In the genomic region with DNA sequence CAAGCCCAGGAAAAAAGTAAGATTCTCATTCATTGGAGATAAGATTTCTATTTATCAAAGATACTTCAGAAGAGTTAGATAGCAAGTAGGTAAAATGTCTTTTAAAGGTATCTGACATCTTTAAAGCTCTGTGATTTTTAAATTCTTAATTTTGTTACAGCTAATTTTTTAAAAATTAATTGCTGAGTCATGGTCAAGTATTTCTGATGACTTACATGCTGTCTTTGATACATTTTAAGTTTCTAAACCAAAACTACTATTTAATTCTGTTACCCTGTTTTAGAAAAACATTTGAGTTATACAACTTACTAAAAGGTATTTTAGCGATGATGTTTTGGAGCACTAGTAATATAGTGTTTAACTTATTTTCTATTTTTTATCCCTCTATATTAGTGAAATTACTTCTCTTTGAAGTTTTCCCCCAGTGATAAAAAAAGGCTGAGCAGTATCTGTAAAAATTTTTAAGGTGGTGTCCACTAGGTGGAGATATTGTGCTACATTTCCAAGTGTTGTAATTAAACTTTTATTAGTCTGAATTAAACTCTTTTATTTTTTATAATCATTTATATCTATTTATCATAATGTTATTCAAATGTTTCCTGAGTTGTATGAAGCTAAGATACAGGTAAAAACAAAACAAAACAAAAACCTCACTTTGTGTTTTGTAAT, we compare ENCODE assay signal across 8 cellular contexts. TPM values are rescaled to one million over a fixed set of nuclear protein-coding genes. Genes with fewer than 3 reads are reported as not detected.
DNase-seq lines count a peak whose midpoint lies in the region; ATAC-seq and TF ChIP-seq lines count a peak whose summit lies in the region.

No MANE protein-coding gene starts in this region.

- ATAC-seq in HG03442 (IDR thresholded peaks at IDR 0.05; ENCODE audit: unreplicated experiment) (no peak), HG03520 (IDR thresholded peaks at IDR 0.05; ENCODE audit: unreplicated experiment) (no peak)

- in situ Hi-C loops in GM13976 (cut with MboI; ENCODE audit: low sequenced_read_pairs, unreplicated experiment): no loop called here

- H3K4me3 ChIP-seq in A673 (ENCODE audit: low read depth, low read length, poor library complexity, severe bottlenecking): no peak overlapping the region
- H3K4me3 ChIP-seq in foreskin fibroblast (ENCODE audit: low read depth in 1 of 2, low read length in 2 of 2): no peak overlapping the region
- H3K4me3 ChIP-seq in lower leg skin (ENCODE audit: low read depth, poor library complexity, severe bottlenecking): no peak overlapping the region

- H3K4me1 ChIP-seq in A673 (ENCODE audit: insufficient read depth, low read length, poor library complexity, severe bottlenecking): no peaks in the 10 kb centered on the region

- H3K27ac ChIP-seq in A673 (ENCODE audit: low read depth, low read length, poor library complexity, severe bottlenecking): no peak overlapping the region

- peak; percentile 63 for TF ChIP-seq CTCF in A673 (conservative IDR thresholded peaks at IDR 0.05; ENCODE audit: low read depth, low read length)
- TF ChIP-seq CTCF in GM13976 (IDR thresholded peaks at IDR 0.05; ENCODE audit: borderline replicate concordance, control extremely low read depth, extremely low read depth, insufficient read depth, missing control alignments): peak; percentile 41
- peak; percentile 46 for TF ChIP-seq CTCF in foreskin fibroblast (IDR thresholded peaks at IDR 0.05; ENCODE audit: low read depth, low read length)
- no peak for TF ChIP-seq CTCF in lower leg skin (IDR thresholded peaks at IDR 0.05)

- peak; percentile 42 for DNase-seq in A673 (ENCODE audit: low spot score)
- DNase-seq in GM13976 (ENCODE audit: low spot score): peak; percentile 5
- DNase-seq in RPMI7951 (ENCODE audit: low read depth): peak; percentile 10
- peak; percentile 8 to 55 for DNase-seq in foreskin fibroblast
- no peak for DNase-seq in putamen (ENCODE audit: low spot score)
- no peak for DNase-seq in lower leg skin (ENCODE audit: low spot score in 2 of 2)

- no peak for TF ChIP-seq POLR2A in lower leg skin (IDR thresholded peaks at IDR 0.05)

- no peaks in the 10 kb centered on the region for H3K36me3 ChIP-seq in A673 (ENCODE audit: insufficient read depth, low read length, poor library complexity, severe bottlenecking)

- no peaks in the 10 kb centered on the region for H3K9me3 ChIP-seq in A673 (ENCODE audit: low read depth, low read length, poor library complexity, severe bottlenecking)

- H3K27me3 ChIP-seq in A673 (replicated peaks; ENCODE audit: insufficient read depth, low read depth, low read length, poor library complexity): no peaks in the 10 kb centered on the region

- intact Hi-C loops in A673 (cut with micrococcal nuclease; ENCODE audit: unreplicated experiment) (no loop called here), lower leg skin (cut with DNase I; ENCODE audit: low total_unique reads) (no loop called here)

- no TSS peak for BruUV-seq in A673 (replicated peaks; lab: Mats Ljungman, UMichigan)

- CTCF ChIA-PET in A673 (lab: Charles Lee): no interaction called here

- WGBS in lower leg skin, 2 donors: 18 to 38% methylated on average over 1 of the region's 1 CpG

- POLR2A ChIA-PET in A673 (lab: Charles Lee; ENCODE audit: low non-redundant PET): no interaction called here

RNA-seq across cellular contexts. Expression of gene ALG10, which starts 11.5 kb away (rescaled TPM):
- total RNA-seq in A673 (2021) (19.4 TPM in 2 replicates), lower leg skin (1 to 10 TPM; 4.0 to 6.5 (median 4.8) TPM)
- total RNA-seq in RPMI7951 (2014; rRNA removed; shearing (Covaris generic)): 12.4 and 14.5 TPM in 2 replicates

Comparison
In these comparisons a context has a peak if more than half of its experiments do, and no peak if none do; other contexts are left out.
1. DNase-seq: peak in A673 (single experiment), GM13976 (single experiment), RPMI7951 (single experiment) and foreskin fibroblast (2 of 2); none in putamen (single experiment) and lower leg skin (0 of 2).
2. CTCF ChIP-seq: peak in A673 (single experiment), GM13976 (single experiment) and foreskin fibroblast (single experiment); none in lower leg skin (0 of 3).